In the genomic region with DNA sequence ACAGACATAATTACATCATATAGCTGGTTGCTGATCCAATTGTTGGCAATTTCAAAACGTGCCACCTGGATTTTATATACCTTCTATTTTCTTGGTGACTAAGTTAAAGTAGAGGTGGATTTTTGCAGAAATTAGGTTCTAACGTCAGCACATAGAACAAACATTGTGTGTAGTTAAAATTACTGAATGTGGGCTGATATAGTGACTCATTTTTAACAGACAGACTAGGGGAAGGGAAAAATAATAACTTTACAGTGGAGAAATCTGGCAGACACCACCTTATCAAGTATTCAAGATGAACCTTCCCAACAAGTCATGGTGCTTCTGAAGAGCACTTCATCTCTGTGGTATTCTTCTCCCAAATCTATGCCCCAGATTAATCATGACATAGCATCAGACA, we compare ENCODE assay signal across 17 cellular contexts.
DNase-seq lines count a peak whose midpoint lies in the region; ATAC-seq and TF ChIP-seq lines count a peak whose summit lies in the region.
"Had no signal": no experiment of that assay in that cellular context is flagged by ENCODE, and none has a peak within 500 bp of the region (broad histone marks: within the 10 kb centered on the region; RNA-seq: fewer than 3 reads in every experiment).

No MANE protein-coding gene starts in this region.

- H3K36me3 ChIP-seq in PC-3 (ENCODE audit: low read depth, low read length): no peaks in the 10 kb centered on the region
- H3K36me3 ChIP-seq in effector memory CD4-positive, alpha-beta T cell (ENCODE audit: control insufficient read depth, insufficient read depth, low read length): no peaks in the 10 kb centered on the region
- H3K36me3 ChIP-seq: BLaER1 treated with 17β-estradiol and CSF1 and Interleukin-3, amounts not matched to agents 10 nM and 100 nM had no signal

- CTCF ChIA-PET in PC-3 (lab: Charles Lee): no interaction called here

- no peaks in the 10 kb centered on the region for H4K20me1 ChIP-seq in PC-3 (ENCODE audit: low read length)
- H4K20me1 ChIP-seq: BLaER1 treated with 17β-estradiol and CSF1 and Interleukin-3, amounts not matched to agents 10 nM and 100 nM had no signal

- H3K4me1 Mint-ChIP-seq in endothelial cell (ENCODE audit: unreplicated experiment): peaks cover 30% of the 10 kb centered on the region
- H3K4me1 Mint-ChIP-seq: B cell had no signal

- peaks cover 15% of the 10 kb centered on the region for H3K36me3 Mint-ChIP-seq in endothelial cell (ENCODE audit: low read depth, unreplicated experiment)
- H3K36me3 Mint-ChIP-seq: CD8-positive, alpha-beta T cell had no signal

- intact Hi-C loops in PC-3 (cut with micrococcal nuclease) (no loop called here), dorsolateral prefrontal cortex (cut with DNase I) (no loop called here)

- H3K9me2 ChIP-seq in PC-3 (replicated peaks; ENCODE audit: low read length): no peaks in the 10 kb centered on the region

- H3K27ac ChIP-seq in PC-3 (ENCODE audit: low read length) (peak overlapping the region; percentile 56), dorsolateral prefrontal cortex (peak overlapping the region in 16 of 59 donors; percentile 4 to 38 (median 19))
- no peak overlapping the region for H3K27ac ChIP-seq in effector memory CD4-positive, alpha-beta T cell (ENCODE audit: insufficient read depth, low read length, poor library complexity, severe bottlenecking)
- H3K27ac ChIP-seq: BLaER1 treated with 17β-estradiol and CSF1 and Interleukin-3, amounts not matched to agents 10 nM and 100 nM had no signal

- H3K4me2 ChIP-seq in PC-3 (ENCODE audit: low read length): no peak overlapping the region
- H3K4me2 ChIP-seq: BLaER1 treated with 17β-estradiol and CSF1 and Interleukin-3, amounts not matched to agents 10 nM and 100 nM; GM23338 had no signal

- H3K27me3 Mint-ChIP-seq in endothelial cell (ENCODE audit: unreplicated experiment): peaks cover 5% of the 10 kb centered on the region

- no peak overlapping the region for H2AFZ ChIP-seq in PC-3 (ENCODE audit: low read length)
- H2AFZ ChIP-seq: GM23338 had no signal

- H3F3A ChIP-seq in PC-3 (ENCODE audit: low read length, unreplicated experiment): no peaks in the 10 kb centered on the region

- peak overlapping the region; percentile 10 for H3K4me3 Mint-ChIP-seq in endothelial cell (ENCODE audit: unreplicated experiment)
- H3K4me3 Mint-ChIP-seq: B cell; CD8-positive, alpha-beta T cell; GM23338 had no signal

- H3K4me1 ChIP-seq in PC-3 (ENCODE audit: insufficient read depth, low read length): peaks cover 12% of the 10 kb centered on the region
- no peaks in the 10 kb centered on the region for H3K4me1 ChIP-seq in effector memory CD4-positive, alpha-beta T cell (ENCODE audit: control insufficient read depth, insufficient read depth, low read length, poor library complexity, severe bottlenecking)
- H3K4me1 ChIP-seq: BLaER1 treated with 17β-estradiol and CSF1 and Interleukin-3, amounts not matched to agents 10 nM and 100 nM had no signal

- H3K27me3 ChIP-seq in PC-3 (ENCODE audit: low read length): no peaks in the 10 kb centered on the region
- H3K27me3 ChIP-seq in effector memory CD4-positive, alpha-beta T cell (replicated peaks; ENCODE audit: control insufficient read depth, insufficient read depth, low read length, poor library complexity, severe bottlenecking): no peaks in the 10 kb centered on the region
- H3K27me3 ChIP-seq in dorsolateral prefrontal cortex: no peaks in the 10 kb centered on the region
- H3K27me3 ChIP-seq: BLaER1 treated with 17β-estradiol and CSF1 and Interleukin-3, amounts not matched to agents 10 nM and 100 nM had no signal

- POLR2A ChIA-PET in PC-3 (lab: Charles Lee; ENCODE audit: unreplicated experiment): no interaction called here

- H3K27ac Mint-ChIP-seq in endothelial cell (ENCODE audit: unreplicated experiment): no peak overlapping the region
- H3K27ac Mint-ChIP-seq: B cell; CD8-positive, alpha-beta T cell; GM23338 had no signal

- DNase-seq in EH (ENCODE audit: low read depth) (peak; percentile 65), PC-3 (peak; percentile 55), endothelial cell (ENCODE audit: low spot score) (no peak), dorsolateral prefrontal cortex (no peak), NCI-H2081 treated with DMSO at 0.1 percent for 48 hours (lab: John Stamatoyannopoulos, UW) (no peak)
- no peak for DNase-seq in effector memory CD4-positive, alpha-beta T cell
- DNase-seq: Calu3; CD8-positive, alpha-beta T cell; DMS79 treated with DMSO at 0.1 percent for 48 hours; EL; HCEC 1CT; IMR-90 had no signal

- peak; percentile 31; the same call in 1 of the 2 replicates for ATAC-seq in PC-3
- no peak for ATAC-seq in GM18505 (IDR thresholded peaks at IDR 0.05; ENCODE audit: unreplicated experiment)
- ATAC-seq: CD8-positive, alpha-beta T cell; GM23338; K562 had no signal

- H3K4me3 ChIP-seq in PC-3 (ENCODE audit: low read length): no peak overlapping the region
- H3K4me3 ChIP-seq in effector memory CD4-positive, alpha-beta T cell (ENCODE audit: insufficient read depth, low read depth, low read length, poor library complexity, severe bottlenecking): no peak overlapping the region
- H3K4me3 ChIP-seq in dorsolateral prefrontal cortex: no peak overlapping the region
- H3K4me3 ChIP-seq: BLaER1 treated with 17β-estradiol and CSF1 and Interleukin-3, amounts not matched to agents 10 nM and 100 nM; GM23338; K562 had no signal

- no TSS peak for BruUV-seq in PC-3 (replicated peaks; lab: Mats Ljungman, UMichigan)

- H3K79me2 ChIP-seq in PC-3 (ENCODE audit: low read length): peaks cover 6% of the 10 kb centered on the region; the same call in 1 of the 2 replicates

- no peak for TF ChIP-seq POLR2A in GM18505 (IDR thresholded peaks at IDR 0.05; ENCODE audit: borderline replicate concordance, extremely low read depth, insufficient read depth, insufficient read length)

- H3K9me3 ChIP-seq in PC-3 (ENCODE audit: low read length): no peaks in the 10 kb centered on the region
- no peaks in the 10 kb centered on the region for H3K9me3 ChIP-seq in effector memory CD4-positive, alpha-beta T cell (ENCODE audit: control insufficient read depth, low read length)

- TF ChIP-seq CTCF in PC-3 (conservative IDR thresholded peaks at IDR 0.05; ENCODE audit: low read depth, low read length) (no peak), endothelial cell (IDR thresholded peaks at IDR 0.05; ENCODE audit: unreplicated experiment) (no peak), dorsolateral prefrontal cortex (IDR thresholded peaks at IDR 0.05 in 54 of 56, conservative IDR thresholded peaks at IDR 0.05 in 2 of 56; ENCODE audit: low read depth in 1 of 56, partially characterized antibody in 56 of 56) (no peak)

- no peaks in the 10 kb centered on the region for H3K9me3 Mint-ChIP-seq in endothelial cell (ENCODE audit: unreplicated experiment)
- H3K9me3 Mint-ChIP-seq: CD8-positive, alpha-beta T cell; GM23338 had no signal

- H3K9ac ChIP-seq in PC-3 (ENCODE audit: low read length): no peak overlapping the region
- H3K9ac ChIP-seq: BLaER1 treated with 17β-estradiol and CSF1 and Interleukin-3, amounts not matched to agents 10 nM and 100 nM had no signal

Comparison
In these comparisons a context has a peak if more than half of its experiments do, and no peak if none do; other contexts are left out.
1. DNase-seq: peak in EH (single experiment) and PC-3 (single experiment); none in endothelial cell (single experiment), effector memory CD4-positive, alpha-beta T cell (0 of 3), dorsolateral prefrontal cortex (0 of 10) and NCI-H2081 treated with DMSO at 0.1 percent for 48 hours (single experiment).